1 cellular context compared by ENCODE assay signal in genomic region chr22:49197500-49197899, GRCh38.
TF ChIP-seq lines count a peak whose summit lies in the region.

No MANE protein-coding gene starts in this region.

TF ChIP-seq in GM23338, 12 proteins besides CTCF, POLR2A, EP300 and RAD21 (continued from another document):
- TF ChIP-seq ZNF462 (CRISPR knock-in tag; IDR thresholded peaks at IDR 0.05), result no peak
- TF ChIP-seq JUNB (IDR thresholded peaks at IDR 0.05; ENCODE audit: unreplicated experiment), result no peak
- no peak for TF ChIP-seq STAT1 (IDR thresholded peaks at IDR 0.05; ENCODE audit: unreplicated experiment)
- TF ChIP-seq ZNF114 (CRISPR knock-in tag; IDR thresholded peaks at IDR 0.05), result no peak
- TF ChIP-seq CREB1 (CRISPR knock-in tag; IDR thresholded peaks at IDR 0.05; ENCODE audit: low read depth), result no peak
- no peak for TF ChIP-seq EZH2 (IDR thresholded peaks at IDR 0.05; ENCODE audit: low read depth, unreplicated experiment)
- TF ChIP-seq NANOG (IDR thresholded peaks at IDR 0.05; ENCODE audit: borderline replicate concordance), result no peak
